ENCODE assay signal across 18 cellular contexts in the genomic region with DNA sequence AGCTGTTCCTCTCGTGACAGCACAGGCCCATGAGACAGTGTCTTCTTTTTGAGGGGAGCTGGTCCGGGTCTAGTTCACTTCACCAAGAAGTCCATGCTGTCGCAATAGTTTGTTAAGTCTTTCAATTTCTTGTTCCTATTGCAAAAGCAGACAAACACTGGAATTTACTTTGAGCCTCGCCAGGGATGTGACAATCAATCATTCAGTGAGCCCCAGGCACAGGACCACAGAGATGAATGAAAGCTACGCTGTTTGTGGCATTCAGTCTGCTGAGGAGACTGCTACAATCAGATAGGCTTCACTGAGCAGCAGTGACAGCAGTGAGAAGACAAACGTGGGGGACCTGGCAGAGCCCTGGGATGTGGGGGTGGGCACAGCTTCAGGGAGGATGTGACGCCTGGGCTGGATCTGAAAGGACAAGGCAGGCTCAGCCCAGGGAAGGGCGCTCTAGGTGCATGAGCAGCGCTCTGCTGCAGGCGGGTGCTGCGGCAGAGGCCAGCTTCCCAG. TPM values are rescaled to one million over a fixed set of nuclear protein-coding genes. Genes with fewer than 3 reads are reported as not detected.
DNase-seq lines count a peak whose midpoint lies in the region; ATAC-seq and TF ChIP-seq lines count a peak whose summit lies in the region.
"Had no signal": no experiment of that assay in that cellular context is flagged by ENCODE, and none has a peak within 500 bp of the region (broad histone marks: within the 10 kb centered on the region; RNA-seq: fewer than 3 reads in every experiment).

No MANE protein-coding gene starts in this region.

- H4K20me1 ChIP-seq in BLaER1 treated with 17β-estradiol and CSF1 and Interleukin-3, amounts not matched to agents 10 nM and 100 nM, result 0 out of 22 replicates have a peak, but pooled peaks cover 0 to 4% (median 0%) of the 10 kb centered on the region in 11 experiments

- H3K4me3 Mint-ChIP-seq in brain, result peak overlapping the region in 1 of 5 experiments; percentile 47
- no peak overlapping the region for H3K4me3 Mint-ChIP-seq in neural crest cell

- no peak overlapping the region; a peak in 1 of 20 replicates for H3K4me3 ChIP-seq in BLaER1 treated with 17β-estradiol and CSF1 and Interleukin-3, amounts not matched to agents 10 nM and 100 nM
- H3K4me3 ChIP-seq: esophagus squamous epithelium, right atrium auricular region, thyroid gland had no signal

- DNase-seq in NAMALWA (ENCODE audit: low spot score) (peak; percentile 45), neural crest cell (ENCODE audit: low read depth, low spot score) (no peak), NCI-H1436 (lab: John Stamatoyannopoulos, UW) (no peak)
- no peak for DNase-seq in activated CD4-positive, alpha-beta T cell treated with anti-CD3 and anti-CD28 coated beads for 1 hour
- DNase-seq: activated gamma-delta T cell; esophagus squamous epithelium; left colon; NCI-H1105 treated with DMSO at 0.1 percent for 48 hours; NCI-H345; stimulated activated CD4-positive, alpha-beta T cell treated with anti-CD3 and anti-CD28 coated beads, Interleukin-1b, Interleukin-23, amount 100 ng/mL, for 48 hours; T-cell; thyroid gland had no signal

- H3K27me3 ChIP-seq in BLaER1 treated with 17β-estradiol and CSF1 and Interleukin-3, amounts not matched to agents 10 nM and 100 nM, result no peaks in the 10 kb centered on the region
- H3K27me3 ChIP-seq: esophagus squamous epithelium, right atrium auricular region, thyroid gland had no signal

- H3K4me2 ChIP-seq in BLaER1 treated with 17β-estradiol and CSF1 and Interleukin-3, amounts not matched to agents 10 nM and 100 nM, result peak overlapping the region; percentile 59 to 83 (median 77)

- H3K4me1 ChIP-seq in BLaER1 treated with 17β-estradiol and CSF1 and Interleukin-3, amounts not matched to agents 10 nM and 100 nM, result peaks cover 43 to 98% (median 85%) of the 10 kb centered on the region in 10 experiments
- H3K4me1 ChIP-seq: esophagus squamous epithelium, right atrium auricular region, thyroid gland had no signal

- H3K36me3 ChIP-seq in BLaER1 treated with 17β-estradiol and CSF1 and Interleukin-3, amounts not matched to agents 10 nM and 100 nM, result peaks cover 19 to 71% (median 57%) of the 10 kb centered on the region in 11 experiments

- no peaks in the 10 kb centered on the region for H3K27me3 Mint-ChIP-seq in brain
- H3K27me3 Mint-ChIP-seq in neural crest cell (ENCODE audit: low read depth), result no peaks in the 10 kb centered on the region
- H3K27me3 Mint-ChIP-seq: T-cell had no signal

- H3K27ac ChIP-seq in BLaER1 treated with 17β-estradiol and CSF1 and Interleukin-3, amounts not matched to agents 10 nM and 100 nM, result peak overlapping the region in 10 of 11 experiments; percentile 7 to 92 (median 70); a peak in 18 of 22 replicates
- H3K27ac ChIP-seq: esophagus squamous epithelium, right atrium auricular region, thyroid gland had no signal

- no peaks in the 10 kb centered on the region for H3K9me3 Mint-ChIP-seq in brain
- no peaks in the 10 kb centered on the region for H3K9me3 Mint-ChIP-seq in neural crest cell
- H3K9me3 Mint-ChIP-seq: T-cell had no signal

- TF ChIP-seq CTCF in brain (conservative IDR thresholded peaks at IDR 0.05) (no peak), neural crest cell (conservative IDR thresholded peaks at IDR 0.05) (no peak)

- no peak for ATAC-seq in GM21447 (IDR thresholded peaks at IDR 0.05; ENCODE audit: unreplicated experiment)
- ATAC-seq in HG02759 (IDR thresholded peaks at IDR 0.05; ENCODE audit: unreplicated experiment), result no peak
- ATAC-seq: left colon, Panc1, T-cell had no signal

- H3K4me1 Mint-ChIP-seq in brain, result peaks cover 46% of the 10 kb centered on the region
- H3K4me1 Mint-ChIP-seq in neural crest cell, result peaks cover 26% of the 10 kb centered on the region

- H3K27ac Mint-ChIP-seq in brain, result peak overlapping the region; percentile 46 to 93 (median 64)
- peak overlapping the region; percentile 23 for H3K27ac Mint-ChIP-seq in neural crest cell (ENCODE audit: unreplicated experiment)

- H3K9me3 ChIP-seq in BLaER1 treated with 17β-estradiol and CSF1 and Interleukin-3, amounts not matched to agents 10 nM and 100 nM (replicated peaks in 1 of 11), result no peaks in the 10 kb centered on the region
- H3K9me3 ChIP-seq: esophagus squamous epithelium, right atrium auricular region, thyroid gland had no signal

- peaks cover 23% of the 10 kb centered on the region for H3K36me3 Mint-ChIP-seq in brain
- H3K36me3 Mint-ChIP-seq in neural crest cell (ENCODE audit: low read depth), result peaks cover 9% of the 10 kb centered on the region

- H3K9ac ChIP-seq in BLaER1 treated with 17β-estradiol and CSF1 and Interleukin-3, amounts not matched to agents 10 nM and 100 nM, result peak overlapping the region; percentile 7 to 79 (median 57); a peak in 17 of 22 replicates

RNA-seq across cellular contexts. Expression of gene TCTN1, which starts 35.5 kb away (rescaled TPM):
- polyA plus RNA-seq in brain (ENCODE audit: insufficient read depth, low read depth, low replicate concordance), result 27.9 TPM
- total RNA-seq in neural crest cell, result 58.1 and 59.1 TPM in 2 replicates

RNA-seq across cellular contexts. Expression of gene HVCN1, which starts 39.5 kb away (rescaled TPM):
- 7.7 TPM for polyA plus RNA-seq in brain (ENCODE audit: insufficient read depth, low read depth, low replicate concordance)
- total RNA-seq in neural crest cell, result 3.8 and 4.9 TPM in 2 replicates
